In genomic region chr14:102206901-102207300, GRCh38 we compare ENCODE assay signal across 22 cellular contexts.
DNase-seq lines count a peak whose midpoint lies in the region; ATAC-seq and TF ChIP-seq lines count a peak whose summit lies in the region.
"Had no signal": no experiment of that assay in that cellular context is flagged by ENCODE, and none has a peak within 500 bp of the region (broad histone marks: within the 10 kb centered on the region; RNA-seq: fewer than 3 reads in every experiment).

No MANE protein-coding gene starts in this region.

- peaks cover 27% of the 10 kb centered on the region; the same call in 1 of the 2 replicates for H3K79me2 ChIP-seq in SK-N-SH (ENCODE audit: insufficient read depth)

- POLR2A ChIA-PET in SK-N-SH (lab: Yijun Ruan, JAX): no interaction called here

- H3K4me3 ChIP-seq in SK-N-SH (ENCODE audit: low read depth in 2 of 2, low read length in 1 of 2) (no peak overlapping the region), stomach (no peak overlapping the region)
- H3K4me3 ChIP-seq: esophagus muscularis mucosa, prostate gland, SK-N-MC, transverse colon had no signal

- H3K27ac ChIP-seq in SK-N-SH (ENCODE audit: low read depth in 2 of 2, low read length in 1 of 2): peak overlapping the region in 1 of 2 experiments; percentile 19; a peak in 1 of 4 replicates
- H3K27ac ChIP-seq in stomach: no peak overlapping the region
- H3K27ac ChIP-seq: esophagus muscularis mucosa, prostate gland, SK-N-MC, transverse colon had no signal

- 97% methylated on average over 5 of the region's 8 CpGs for WGBS in SK-N-SH (ENCODE audit: low lambda C conversion rate)
- 70 to 82% (median 75%) methylated on average over 8 of the region's 8 CpGs for WGBS in stomach, 5 donors

- H3K4me1 ChIP-seq in SK-N-SH (ENCODE audit: control insufficient read depth in 1 of 2, insufficient read depth in 2 of 2, low read depth in 1 of 2, low read length in 1 of 2) (peaks cover 0 to 18% of the 10 kb centered on the region in 2 experiments; a peak in 1 of 4 replicates), stomach (peaks cover 0 to 4% (median under 1%) of the 10 kb centered on the region in 4 donors)
- H3K4me1 ChIP-seq: esophagus muscularis mucosa, prostate gland, transverse colon had no signal

- H3K27ac Mint-ChIP-seq in effector memory CD8-positive, alpha-beta T cell: peak overlapping the region; percentile 29 to 79
- H3K27ac Mint-ChIP-seq: activated CD4-positive, alpha-beta T cell treated with anti-CD3 and anti-CD28 coated beads, Interleukin-2, amount 10 ng/mL, durations not matched to agents 24 days and 14 days; dendritic cell treated with granulocyte-macrophage colony-stimulating factor and Interleukin-4, amounts not matched to agents 40 ng/mL and 50 ng/mL, for 4 days; natural killer cell treated with Interleukin-12 subunit alpha and Interleukin-12 subunit beta and Interleukin-15 and Interleukin-18, amount 100 ng/mL, for 72 hours had no signal

- TF ChIP-seq CTCF in SK-N-SH (IDR thresholded peaks at IDR 0.05) (no peak), stomach (IDR thresholded peaks at IDR 0.05) (no peak)

- no peaks in the 10 kb centered on the region for H3F3A ChIP-seq in SK-N-SH (replicated peaks; ENCODE audit: insufficient read depth)

- TF ChIP-seq RAD21 in SK-N-SH (IDR thresholded peaks at IDR 0.05; ENCODE audit: low read length): peak; percentile 50

- intact Hi-C loops in stomach (cut with DNase I; ENCODE audit: low total_unique reads) (no loop called here), left colon (cut with DNase I, micrococcal nuclease) (no loop called here)

- no peaks in the 10 kb centered on the region for H3K9me2 ChIP-seq in SK-N-SH

- no peak for DNase-seq in SK-N-SH
- DNase-seq in NCI-H2227 treated with DMSO at 0.1 percent for 48 hours (lab: John Stamatoyannopoulos, UW): peak; percentile 83
- DNase-seq in effector memory CD8-positive, alpha-beta T cell: no peak
- DNase-seq in stomach: peak; percentile 24
- no peak for DNase-seq in putamen (ENCODE audit: low spot score)
- DNase-seq in left colon: no peak
- DNase-seq in medulla oblongata (ENCODE audit: extremely low spot score): no peak
- DNase-seq: activated CD4-positive, alpha-beta T cell treated with anti-CD3 and anti-CD28 coated beads, Interleukin-2, amount 10 ng/mL, durations not matched to agents 24 days and 14 days; activated CD8-positive, alpha-beta memory T cell treated with anti-CD3 and anti-CD28 coated beads, Interleukin-2, amount 50 U/mL, for 4 hours; activated naive CD4-positive, alpha-beta T cell treated with Interleukin-2 at 50 U/mL for 16 hours; DND-41; mesenchymal stem cell; NCI-H345; PC-3; transverse colon had no signal

- CTCF ChIA-PET in SK-N-SH (lab: Yijun Ruan, JAX): no interaction called here

- H3K36me3 ChIP-seq in SK-N-SH (replicated peaks in 1 of 2; ENCODE audit: control insufficient read depth in 1 of 2, insufficient read depth in 2 of 2, low read length in 1 of 2) (peaks cover 34 to 40% of the 10 kb centered on the region in 2 experiments), stomach (peaks cover 21 to 92% (median 87%) of the 10 kb centered on the region in 4 donors)
- H3K36me3 ChIP-seq: prostate gland had no signal

- ATAC-seq in SK-N-SH treated with all-trans-retinoic acid at 6 μM for 48 hours (no peak), left colon (no peak)
- ATAC-seq in effector memory CD8-positive, alpha-beta T cell (replicated peaks): no peak
- ATAC-seq: natural killer cell treated with Interleukin-12 subunit alpha and Interleukin-12 subunit beta and Interleukin-15 and Interleukin-18, amount 100 ng/mL, for 72 hours; PC-3 had no signal

- H3K27me3 Mint-ChIP-seq in effector memory CD8-positive, alpha-beta T cell: no peaks in the 10 kb centered on the region
- H3K27me3 Mint-ChIP-seq: activated CD4-positive, alpha-beta T cell treated with anti-CD3 and anti-CD28 coated beads, Interleukin-2, amount 10 ng/mL, durations not matched to agents 24 days and 14 days; dendritic cell treated with granulocyte-macrophage colony-stimulating factor and Interleukin-4, amounts not matched to agents 40 ng/mL and 50 ng/mL, for 4 days; natural killer cell treated with Interleukin-12 subunit alpha and Interleukin-12 subunit beta and Interleukin-15 and Interleukin-18, amount 100 ng/mL, for 72 hours had no signal

- no peak overlapping the region for H3K9ac ChIP-seq in SK-N-SH

- no peaks in the 10 kb centered on the region for H3K9me3 Mint-ChIP-seq in effector memory CD8-positive, alpha-beta T cell
- H3K9me3 Mint-ChIP-seq: activated CD4-positive, alpha-beta T cell treated with anti-CD3 and anti-CD28 coated beads, Interleukin-2, amount 10 ng/mL, durations not matched to agents 24 days and 14 days; dendritic cell treated with granulocyte-macrophage colony-stimulating factor and Interleukin-4, amounts not matched to agents 40 ng/mL and 50 ng/mL, for 4 days; natural killer cell treated with Interleukin-12 subunit alpha and Interleukin-12 subunit beta and Interleukin-15 and Interleukin-18, amount 100 ng/mL, for 72 hours had no signal

- H2AFZ ChIP-seq in SK-N-SH (ENCODE audit: low read depth): no peak overlapping the region

- H3K4me2 ChIP-seq in SK-N-SH: no peak overlapping the region

- no peak for TF ChIP-seq POLR2A in stomach (IDR thresholded peaks at IDR 0.05)

- peaks cover 48% of the 10 kb centered on the region for H3K36me3 Mint-ChIP-seq in effector memory CD8-positive, alpha-beta T cell (ENCODE audit: insufficient read depth)

- H3K27me3 ChIP-seq in SK-N-SH (ENCODE audit: insufficient read depth) (no peaks in the 10 kb centered on the region), stomach (no peaks in the 10 kb centered on the region)
- H3K27me3 ChIP-seq: esophagus muscularis mucosa, transverse colon had no signal

- H3K4me1 Mint-ChIP-seq in effector memory CD8-positive, alpha-beta T cell (ENCODE audit: low read depth in 2 of 2): peaks cover 12 to 13% of the 10 kb centered on the region in 2 donors
- H3K4me1 Mint-ChIP-seq: CD14-positive monocyte had no signal

- H3K9me3 ChIP-seq in SK-N-SH (no peaks in the 10 kb centered on the region), stomach (no peaks in the 10 kb centered on the region)
- H3K9me3 ChIP-seq: esophagus muscularis mucosa, prostate gland, transverse colon had no signal

- H4K20me1 ChIP-seq in SK-N-SH (ENCODE audit: insufficient read depth): 0 out of 2 replicates have a peak, but pooled peaks cover 5% of the 10 kb centered on the region

- TF ChIP-seq EP300 in SK-N-SH (IDR thresholded peaks at IDR 0.05; ENCODE audit: borderline replicate concordance in 1 of 2, low read depth in 1 of 2, low read length in 1 of 2) (no peak), stomach (IDR thresholded peaks at IDR 0.05) (no peak)

- H3K4me3 Mint-ChIP-seq in effector memory CD8-positive, alpha-beta T cell: no peak overlapping the region
- H3K4me3 Mint-ChIP-seq: activated CD4-positive, alpha-beta T cell treated with anti-CD3 and anti-CD28 coated beads, Interleukin-2, amount 10 ng/mL, durations not matched to agents 24 days and 14 days; CD14-positive monocyte; dendritic cell treated with granulocyte-macrophage colony-stimulating factor and Interleukin-4, amounts not matched to agents 40 ng/mL and 50 ng/mL, for 4 days; natural killer cell treated with Interleukin-12 subunit alpha and Interleukin-12 subunit beta and Interleukin-15 and Interleukin-18, amount 100 ng/mL, for 72 hours had no signal

TF ChIP-seq in SK-N-SH, 30 proteins besides CTCF, POLR2A, EP300 and RAD21:
- TF ChIP-seq EZH2phosphoT487 (IDR thresholded peaks at IDR 0.05; ENCODE audit: borderline replicate concordance, low read depth): no peak
- peak; percentile 11; the same call in 1 of the 2 replicates for TF ChIP-seq SMC3 (IDR thresholded peaks at IDR 0.05; ENCODE audit: low read depth, low read length)
- TF ChIP-seq ELF1 (IDR thresholded peaks at IDR 0.05): no peak

TF ChIP-seq in SK-N-SH treated with all-trans-retinoic acid at 6 μM for 48 hours, 23 proteins besides CTCF, POLR2A, EP300 and RAD21:
- TF ChIP-seq TCF4 (CRISPR knock-in tag; IDR thresholded peaks at IDR 0.05; ENCODE audit: borderline replicate concordance) (no peak), ISL1 (CRISPR knock-in tag; IDR thresholded peaks at IDR 0.05) (no peak), OSR1 (CRISPR knock-in tag; IDR thresholded peaks at IDR 0.05) (no peak)

Comparison
In these comparisons a context has a peak if more than half of its experiments do, and no peak if none do; other contexts are left out.
1. DNase-seq: peak in NCI-H2227 treated with DMSO at 0.1 percent for 48 hours (single experiment) and stomach (single experiment); none in SK-N-SH (single experiment), effector memory CD8-positive, alpha-beta T cell (0 of 3), putamen (single experiment), left colon (0 of 2) and medulla oblongata (single experiment).